In the genomic region with DNA sequence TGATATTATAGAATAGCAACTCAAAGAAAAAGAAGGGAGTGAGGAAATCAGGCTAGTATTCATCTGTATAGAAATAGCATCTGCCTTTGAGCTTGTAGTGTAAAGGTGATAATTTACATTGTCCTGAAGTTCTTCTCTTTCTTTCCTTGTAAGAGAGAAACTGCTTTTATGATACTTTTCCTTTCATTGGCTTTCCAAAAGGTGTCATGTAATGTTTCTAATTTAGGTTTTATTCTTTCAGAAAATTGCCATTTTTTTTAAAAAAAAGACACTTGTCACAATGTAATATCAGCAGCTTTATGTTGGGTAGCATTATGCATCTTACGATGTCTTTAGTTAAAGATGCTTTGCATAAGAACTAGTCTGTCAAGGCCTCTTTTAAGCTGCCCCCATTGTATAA, we compare ENCODE assay signal across 6 cellular contexts.
"Had no signal": no experiment of that assay in that cellular context is flagged by ENCODE, and none has a peak within 500 bp of the region (broad histone marks: within the 10 kb centered on the region; RNA-seq: fewer than 3 reads in every experiment).

No MANE protein-coding gene starts in this region.

- H3K27ac Mint-ChIP-seq: H9, HFFc6 had no signal

- H2AFZ ChIP-seq: GM23248 had no signal

- H3K4me3 ChIP-seq: GM23248 had no signal

- H3K9ac ChIP-seq: GM23248 had no signal

- DNase-seq: GM23248, GOT3, H7, H9, HCEC 1CT, HFFc6 had no signal

- H3K4me3 Mint-ChIP-seq: H9, HFFc6 had no signal

- H3K27ac ChIP-seq: GM23248 had no signal
